Comparison of ENCODE assay signal across 8 cellular contexts in genomic region chr10:43322769-43323168, GRCh38. TPM values are rescaled to one million over a fixed set of nuclear protein-coding genes. Genes with fewer than 3 reads are reported as not detected.
DNase-seq lines count a peak whose midpoint lies in the region; ATAC-seq, FAIRE-seq and TF ChIP-seq lines count a peak whose summit lies in the region.

No MANE protein-coding gene starts in this region.

- H3K36me3 Mint-ChIP-seq in activated CD4-positive, alpha-beta memory T cell treated with anti-CD3 and anti-CD28 coated beads, Interleukin-2, amount 10 ng/mL, durations not matched to agents 7 days and 5 days (ENCODE audit: low read depth), result no peaks in the 10 kb centered on the region

- H3K27ac Mint-ChIP-seq in activated CD4-positive, alpha-beta memory T cell treated with anti-CD3 and anti-CD28 coated beads, Interleukin-2, amount 10 ng/mL, durations not matched to agents 7 days and 5 days, result no peak overlapping the region

- H3K4me2 ChIP-seq in keratinocyte (ENCODE audit: control insufficient read depth, extremely low read depth, insufficient read depth, low read depth, low read length), result peak overlapping the region; percentile 35

- H3K27ac ChIP-seq in keratinocyte (ENCODE audit: control insufficient read depth, insufficient read depth, low read length) (no peak overlapping the region), spleen (peak overlapping the region in 3 of 8 donors; percentile 21 to 46 (median 30))

- no peak for FAIRE-seq in keratinocyte (lab: Jason Lieb, UNC)

- TF ChIP-seq CTCF in keratinocyte (optimal IDR thresholded peaks at IDR 0.05 in 1 of 3, IDR thresholded peaks at IDR 0.05 in 1 of 3, conservative IDR thresholded peaks at IDR 0.05 in 1 of 3; ENCODE audit: extremely low read depth in 1 of 3, insufficient read depth in 2 of 3, low read length in 3 of 3) (no peak), spleen (IDR thresholded peaks at IDR 0.05 in 8 of 11, conservative IDR thresholded peaks at IDR 0.05 in 3 of 11) (no peak)

- peaks cover 6% of the 10 kb centered on the region for H3K27me3 ChIP-seq in keratinocyte (ENCODE audit: control insufficient read depth, extremely low read depth, insufficient read depth, low read length)
- H3K27me3 ChIP-seq in spleen (replicated peaks in 1 of 7), result peaks cover 0 to 39% (median 0%) of the 10 kb centered on the region in 7 donors

- CTCF ChIA-PET in activated CD4-positive, alpha-beta memory T cell treated with anti-CD3 and anti-CD28 coated beads, Interleukin-2, amount 10 ng/mL, durations not matched to agents 7 days and 5 days (lab: Charles Lee), result interaction anchor here (1.0 to 2.4 kb wide), 2 partner anchors 30 to 53 kb away, joined by 3 to 13 read pairs; no protein-coding TSS in a partner anchor

- H3K4me3 ChIP-seq in keratinocyte (ENCODE audit: control insufficient read depth in 2 of 3, extremely low read depth in 1 of 3, insufficient read depth in 2 of 3, low read depth in 1 of 3, low read length in 3 of 3), result peak overlapping the region in 2 of 3 experiments; percentile 10 to 34
- peak overlapping the region in 5 of 8 donors; percentile 13 to 54 (median 19) for H3K4me3 ChIP-seq in spleen

- H3K9me1 ChIP-seq in keratinocyte (ENCODE audit: control insufficient read depth, extremely low read depth, insufficient read depth, low read length), result no peaks in the 10 kb centered on the region

- no peaks in the 10 kb centered on the region for H4K20me1 ChIP-seq in keratinocyte (ENCODE audit: control insufficient read depth, extremely low read depth, insufficient read depth, low read length)

- H3K9me3 Mint-ChIP-seq in activated CD4-positive, alpha-beta memory T cell treated with anti-CD3 and anti-CD28 coated beads, Interleukin-2, amount 10 ng/mL, durations not matched to agents 7 days and 5 days, result no peaks in the 10 kb centered on the region

- no peaks in the 10 kb centered on the region for H3K79me2 ChIP-seq in keratinocyte (ENCODE audit: control insufficient read depth, insufficient read depth, low read length)

- H3K27me3 Mint-ChIP-seq in activated CD4-positive, alpha-beta memory T cell treated with anti-CD3 and anti-CD28 coated beads, Interleukin-2, amount 10 ng/mL, durations not matched to agents 7 days and 5 days, result peaks cover 7% of the 10 kb centered on the region

- intact Hi-C loops in spleen (cut with DNase I; ENCODE audit: low total_unique reads), result no loop called here

- H3K4me1 ChIP-seq in keratinocyte (ENCODE audit: control insufficient read depth, extremely low read depth, insufficient read depth, low read length) (no peaks in the 10 kb centered on the region), spleen (peaks cover 5 to 15% (median 12%) of the 10 kb centered on the region in 6 donors)

- no peak for TF ChIP-seq POLR2A in spleen (IDR thresholded peaks at IDR 0.05)

- peak in 60 of 76 experiments; percentile 1 to 68 (median 34) for DNase-seq in HUDEP-2 (lab: John Stamatoyannopoulos, UW; ENCODE audit: unreplicated experiment in 76 of 76)
- peak; percentile 92 for DNase-seq in activated CD4-positive, alpha-beta memory T cell treated with anti-CD3 and anti-CD28 coated beads, Interleukin-2, amount 10 ng/mL, durations not matched to agents 7 days and 5 days
- peak; percentile 62 for DNase-seq in dedifferentiated amniotic fluid mesenchymal stem cell (ENCODE audit: extremely low spot score)
- DNase-seq in keratinocyte (ENCODE audit: low read depth, low spot score), result peak; percentile 26
- peak; percentile 93 for DNase-seq in spleen
- DNase-seq in SW 1271 (lab: John Stamatoyannopoulos, UW), result no peak

- H3K9me3 ChIP-seq in keratinocyte (ENCODE audit: control insufficient read depth, low read depth, low read length) (no peaks in the 10 kb centered on the region), spleen (no peaks in the 10 kb centered on the region)

- no peaks in the 10 kb centered on the region for H3K36me3 ChIP-seq in keratinocyte (ENCODE audit: control insufficient read depth in 2 of 2, extremely low read depth in 1 of 2, insufficient read depth in 2 of 2, low read length in 2 of 2)
- no peaks in the 10 kb centered on the region for H3K36me3 ChIP-seq in spleen

- H2AFZ ChIP-seq in keratinocyte (ENCODE audit: control insufficient read depth, low read length), result peak overlapping the region; percentile 49

- POLR2A ChIA-PET in activated CD4-positive, alpha-beta memory T cell treated with anti-CD3 and anti-CD28 coated beads, Interleukin-2, amount 10 ng/mL, durations not matched to agents 7 days and 5 days (lab: Charles Lee), result interaction anchor here (0.9 to 1.3 kb wide), 3 partner anchors 23 to 30 kb away, joined by 3 to 4 read pairs (median 4); no protein-coding TSS in a partner anchor

- H3K4me1 Mint-ChIP-seq in activated CD4-positive, alpha-beta memory T cell treated with anti-CD3 and anti-CD28 coated beads, Interleukin-2, amount 10 ng/mL, durations not matched to agents 7 days and 5 days, result peaks cover 46% of the 10 kb centered on the region

- ATAC-seq in GM18502 (IDR thresholded peaks at IDR 0.05; ENCODE audit: poor library complexity, unreplicated experiment) (peak; percentile 82), GM19324 (IDR thresholded peaks at IDR 0.05; ENCODE audit: low FRiP score, unreplicated experiment) (no peak)

- no peak overlapping the region for H3K9ac ChIP-seq in keratinocyte (ENCODE audit: control insufficient read depth, extremely low read depth, insufficient read depth, low read length)

- dilution Hi-C loops in keratinocyte (cut with MboI; ENCODE audit: extremely low pct_ligation_motif_present, low sequenced_read_pairs), result no loop called here

- H3K4me3 Mint-ChIP-seq in activated CD4-positive, alpha-beta memory T cell treated with anti-CD3 and anti-CD28 coated beads, Interleukin-2, amount 10 ng/mL, durations not matched to agents 7 days and 5 days, result peak overlapping the region; percentile 31

- 2 to 7% (median 4%) methylated on average over 18 to 26 of the region's 26 CpGs for WGBS in spleen, 5 donors

RNA-seq across cellular contexts. Expression of gene FXYD4, which starts 48.7 kb away (rescaled TPM):
- not detected for total RNA-seq in activated CD4-positive, alpha-beta memory T cell treated with anti-CD3 and anti-CD28 coated beads, Interleukin-2, amount 10 ng/mL, durations not matched to agents 7 days and 5 days
- polyA plus RNA-seq in keratinocyte (not detected in 3 replicates), spleen (under 1 TPM in 1 of 3 donors, not detected in 2; 0.20 TPM)
- polyA plus RNA-seq in keratinocyte (2011; ENCODE audit: low read depth), result not detected
- not detected in 2 replicates for polyA plus RNA-seq in keratinocyte (2011; cell fraction: cytosol; rRNA removed)
- not detected in 2 replicates for polyA plus RNA-seq in keratinocyte (2011; cell fraction: nucleus; rRNA removed)
- not detected in 2 replicates for polyA plus RNA-seq in keratinocyte (2012; ENCODE audit: low replicate concordance)
- polyA minus RNA-seq in keratinocyte, result not detected in 3 replicates
- polyA minus RNA-seq in keratinocyte (2011; cell fraction: cytosol; rRNA and poly(A)+ RNA removed), result not detected
- not detected in 2 replicates for polyA minus RNA-seq in keratinocyte (2011; cell fraction: nucleus; rRNA and poly(A)+ RNA removed)
- total RNA-seq in spleen, result not detected

RNA-seq across cellular contexts. Expression of gene RASGEF1A, which starts 55.9 kb away (rescaled TPM):
- total RNA-seq in activated CD4-positive, alpha-beta memory T cell treated with anti-CD3 and anti-CD28 coated beads, Interleukin-2, amount 10 ng/mL, durations not matched to agents 7 days and 5 days, result 1 to 10 TPM; 4.4 to 6.6 TPM
- 2.1 to 3.6 TPM (median 2.2 TPM) in 3 replicates for polyA plus RNA-seq in keratinocyte
- 0.59 TPM for polyA plus RNA-seq in keratinocyte (2011; ENCODE audit: low read depth)
- polyA plus RNA-seq in keratinocyte (2011; cell fraction: cytosol; rRNA removed), result 2.3 and 3.2 TPM in 2 replicates
- 3.1 and 3.6 TPM in 2 replicates for polyA plus RNA-seq in keratinocyte (2011; cell fraction: nucleus; rRNA removed)
- polyA plus RNA-seq in keratinocyte (2012; ENCODE audit: low replicate concordance), result 0.79 and 1.5 TPM in 2 replicates
- 1.8 to 4.4 TPM (median 3.7 TPM) in 3 replicates for polyA minus RNA-seq in keratinocyte
- polyA minus RNA-seq in keratinocyte (2011; cell fraction: cytosol; rRNA and poly(A)+ RNA removed), result 5.6 TPM
- polyA minus RNA-seq in keratinocyte (2011; cell fraction: nucleus; rRNA and poly(A)+ RNA removed), result 2.2 and 2.8 TPM in 2 replicates
- 1 to 10 TPM; 2.5 to 7.1 (median 3.6) TPM for total RNA-seq in spleen
- polyA plus RNA-seq in spleen, result 1 to 10 TPM; 1.9 to 3.1 (median 2.1) TPM

Comparison
In these comparisons a context has a peak if more than half of its experiments do, and no peak if none do; other contexts are left out.
1. DNase-seq: peak in HUDEP-2 (60 of 76), activated CD4-positive, alpha-beta memory T cell treated with anti-CD3 and anti-CD28 coated beads, Interleukin-2, amount 10 ng/mL, durations not matched to agents 7 days and 5 days (single experiment), dedifferentiated amniotic fluid mesenchymal stem cell (single experiment), keratinocyte (single experiment) and spleen (single experiment); none in SW 1271 (0 of 2).